In genomic region chr13:69999875-70000274, GRCh38 we compare ENCODE assay signal across 24 cellular contexts.
"Had no signal": no experiment of that assay in that cellular context is flagged by ENCODE, and none has a peak within 500 bp of the region (broad histone marks: within the 10 kb centered on the region; RNA-seq: fewer than 3 reads in every experiment).

No MANE protein-coding gene starts in this region.

- H3K9me3 ChIP-seq: heart left ventricle, lower lobe of right lung, mucosa of descending colon, thyroid gland, upper lobe of right lung had no signal

- H3K27ac ChIP-seq: heart left ventricle, lower lobe of right lung, parathyroid adenoma, thyroid gland, upper lobe of right lung had no signal

- H3K36me3 ChIP-seq: heart left ventricle, lower lobe of right lung, thyroid gland, upper lobe of right lung had no signal

- H3K9ac ChIP-seq: parathyroid adenoma had no signal

- H3K27me3 ChIP-seq: heart left ventricle, thyroid gland, upper lobe of right lung had no signal

- H2AFZ ChIP-seq: parathyroid adenoma had no signal

- H3K4me3 ChIP-seq: heart left ventricle, lower lobe of right lung, mucosa of descending colon, thyroid gland, upper lobe of right lung had no signal

- H3K4me1 ChIP-seq: heart left ventricle, lower lobe of right lung, parathyroid adenoma, thyroid gland, upper lobe of right lung had no signal

- ATAC-seq: activated CD4-positive, CD25-positive, alpha-beta regulatory T cell treated with anti-CD3 and anti-CD28 coated beads, Interleukin-2, amount 50 U/mL, for 24 hours; heart left ventricle; left colon; lower lobe of right lung; mucosa of descending colon; right cardiac atrium; upper lobe of right lung had no signal

- FAIRE-seq: bronchial epithelial cell had no signal

- DNase-seq: activated CD4-positive, alpha-beta memory T cell treated with anti-CD3 and anti-CD28 coated beads, Interleukin-2, amount 10 ng/mL, durations not matched to agents 7 days and 5 days; activated CD4-positive, alpha-beta T cell treated with anti-CD3 and anti-CD28 coated beads, Interleukin-2, amount 10 ng/mL, durations not matched to agents 24 days and 14 days; activated effector memory CD4-positive, alpha-beta T cell treated with anti-CD3 and anti-CD28 coated beads, Interleukin-2, amount 50 U/mL, for 16 hours; activated naive CD4-positive, alpha-beta T cell treated with anti-CD3 and anti-CD28 coated beads, Interleukin-2, amount 10 ng/mL, durations not matched to agents 7 days and 5 days; activated T-cell treated with anti-CD3 and anti-CD28 coated beads for 4 hours; amygdala; cortex of kidney; heart left ventricle; islet precursor cell; left colon; lower lobe of right lung; mesendoderm; mucosa of descending colon; nephron progenitor cell; nucleus accumbens; right cardiac atrium; stimulated activated CD4-positive, alpha-beta T cell treated with anti-CD3 and anti-CD28 coated beads, Interleukin-4, amount 100 ng/mL, for 4 hours; substantia nigra; T1000; thyroid gland; upper lobe of right lung had no signal

- H3K79me2 ChIP-seq: parathyroid adenoma had no signal
